In genomic region chr14:41642402-41643195, GRCh38 we compare ENCODE assay signal across 19 cellular contexts. TPM values are rescaled to one million over a fixed set of nuclear protein-coding genes. Genes with fewer than 3 reads are reported as not detected.
DNase-seq lines count a peak whose midpoint lies in the region; ATAC-seq and TF ChIP-seq lines count a peak whose summit lies in the region.
"Had no signal": no experiment of that assay in that cellular context is flagged by ENCODE, and none has a peak within 500 bp of the region (broad histone marks: within the 10 kb centered on the region; RNA-seq: fewer than 3 reads in every experiment).

No MANE protein-coding gene starts in this region.

- H3K27me3 Mint-ChIP-seq in mesothelial cell of epicardium (ENCODE audit: low read depth): no peaks in the 10 kb centered on the region
- H3K27me3 Mint-ChIP-seq: T-helper 17 cell had no signal

- H3K9ac ChIP-seq in SK-N-MC (ENCODE audit: insufficient read length): peak overlapping the region; percentile 43
- H3K9ac ChIP-seq: BLaER1 treated with 17β-estradiol and CSF1 and Interleukin-3, amounts not matched to agents 10 nM and 100 nM had no signal

- peak overlapping the region; percentile 34 for H3K4me3 ChIP-seq in SK-N-MC
- H3K4me3 ChIP-seq: BLaER1 treated with 17β-estradiol and CSF1 and Interleukin-3, amounts not matched to agents 10 nM and 100 nM had no signal

- no peak for ATAC-seq in GM19463 (IDR thresholded peaks at IDR 0.05; ENCODE audit: unreplicated experiment)
- ATAC-seq: T-helper 17 cell had no signal

- 0 out of 2 replicates have a peak, but pooled peaks cover 4% of the 10 kb centered on the region for H3K36me3 ChIP-seq in SK-N-MC (ENCODE audit: insufficient read depth, low read length)
- H3K36me3 ChIP-seq: BLaER1 treated with 17β-estradiol and CSF1 and Interleukin-3, amounts not matched to agents 10 nM and 100 nM had no signal

- no peaks in the 10 kb centered on the region for H3K36me3 Mint-ChIP-seq in mesothelial cell of epicardium
- H3K36me3 Mint-ChIP-seq: CD8-positive, alpha-beta memory T cell had no signal

- H3K27ac ChIP-seq in SK-N-MC: peak overlapping the region; percentile 81
- H3K27ac ChIP-seq: BLaER1 treated with 17β-estradiol and CSF1 and Interleukin-3, amounts not matched to agents 10 nM and 100 nM had no signal

- no peak overlapping the region for H3K27ac Mint-ChIP-seq in mesothelial cell of epicardium
- H3K27ac Mint-ChIP-seq: CD8-positive, alpha-beta memory T cell; T-helper 17 cell had no signal

- no peak overlapping the region for H3K4me3 Mint-ChIP-seq in mesothelial cell of epicardium
- H3K4me3 Mint-ChIP-seq: CD8-positive, alpha-beta memory T cell; T-helper 17 cell had no signal

- H3K9me3 Mint-ChIP-seq in mesothelial cell of epicardium: peaks cover 2% of the 10 kb centered on the region

- DNase-seq in NCI-H2029 treated with DMSO at 0.1 percent for 48 hours (lab: John Stamatoyannopoulos, UW) (peak; percentile 9), NCI-H2029 (lab: John Stamatoyannopoulos, UW) (no peak), NCI-H1105 (lab: John Stamatoyannopoulos, UW) (peak; percentile 18), SK-N-MC (ENCODE audit: low read depth, low spot score) (no peak), mucosa of gallbladder (ENCODE audit: low spot score) (peak; percentile 28), mesothelial cell of epicardium (ENCODE audit: low spot score in 2 of 2, unreplicated experiment in 2 of 2) (no peak), GDM1 (lab: John Stamatoyannopoulos, UW) (no peak)
- DNase-seq: 8988T; CD8-positive, alpha-beta memory T cell; NCI-H1092; NCI-H1694; NCI-H2171; NK-92 treated with Interleukin-12 subunit alpha and Interleukin-12 subunit beta, amount 100 ng/mL, for 24 hours; RPMI8226; SIG-M5; T-helper 17 cell had no signal

- no peaks in the 10 kb centered on the region for H3K9me3 ChIP-seq in SK-N-MC (ENCODE audit: low read depth, low read length)
- H3K9me3 ChIP-seq: BLaER1 treated with 17β-estradiol and CSF1 and Interleukin-3, amounts not matched to agents 10 nM and 100 nM had no signal

- TF ChIP-seq CTCF in mesothelial cell of epicardium (IDR thresholded peaks at IDR 0.05; ENCODE audit: unreplicated experiment): no peak

- H3K4me1 Mint-ChIP-seq in mesothelial cell of epicardium: peaks cover 20% of the 10 kb centered on the region
- H3K4me1 Mint-ChIP-seq: CD8-positive, alpha-beta memory T cell; T-helper 17 cell had no signal

RNA-seq across cellular contexts. Expression of gene LRFN5, which starts 35.9 kb away (rescaled TPM):
- total RNA-seq in mucosa of gallbladder: 2.8 TPM
- total RNA-seq in mesothelial cell of epicardium: 13.8 to 23.1 TPM (median 16.3 TPM) in 3 replicates
- total RNA-seq: CD8-positive, alpha-beta memory T cell; MCF 10A; T-helper 17 cell had no signal

Comparison
In these comparisons a context has a peak if more than half of its experiments do, and no peak if none do; other contexts are left out.
1. DNase-seq: peak in NCI-H2029 treated with DMSO at 0.1 percent for 48 hours (single experiment), NCI-H1105 (single experiment) and mucosa of gallbladder (single experiment); none in NCI-H2029 (single experiment), SK-N-MC (single experiment), mesothelial cell of epicardium (0 of 2) and GDM1 (single experiment).